Comparison of ENCODE assay signal across 1 cellular context in genomic region chr14:93115920-93116675, GRCh38.
TF ChIP-seq lines count a peak whose summit lies in the region.

TSS of gene ITPK1 (minus strand) at chr14:93115925. CDS start at chr14:93115163, 762 bp downstream.

TF ChIP-seq in HepG2, 621 proteins besides CTCF, POLR2A, EP300 and RAD21 (continued from another document and continues in another):
- TF ChIP-seq, protein P1, sequence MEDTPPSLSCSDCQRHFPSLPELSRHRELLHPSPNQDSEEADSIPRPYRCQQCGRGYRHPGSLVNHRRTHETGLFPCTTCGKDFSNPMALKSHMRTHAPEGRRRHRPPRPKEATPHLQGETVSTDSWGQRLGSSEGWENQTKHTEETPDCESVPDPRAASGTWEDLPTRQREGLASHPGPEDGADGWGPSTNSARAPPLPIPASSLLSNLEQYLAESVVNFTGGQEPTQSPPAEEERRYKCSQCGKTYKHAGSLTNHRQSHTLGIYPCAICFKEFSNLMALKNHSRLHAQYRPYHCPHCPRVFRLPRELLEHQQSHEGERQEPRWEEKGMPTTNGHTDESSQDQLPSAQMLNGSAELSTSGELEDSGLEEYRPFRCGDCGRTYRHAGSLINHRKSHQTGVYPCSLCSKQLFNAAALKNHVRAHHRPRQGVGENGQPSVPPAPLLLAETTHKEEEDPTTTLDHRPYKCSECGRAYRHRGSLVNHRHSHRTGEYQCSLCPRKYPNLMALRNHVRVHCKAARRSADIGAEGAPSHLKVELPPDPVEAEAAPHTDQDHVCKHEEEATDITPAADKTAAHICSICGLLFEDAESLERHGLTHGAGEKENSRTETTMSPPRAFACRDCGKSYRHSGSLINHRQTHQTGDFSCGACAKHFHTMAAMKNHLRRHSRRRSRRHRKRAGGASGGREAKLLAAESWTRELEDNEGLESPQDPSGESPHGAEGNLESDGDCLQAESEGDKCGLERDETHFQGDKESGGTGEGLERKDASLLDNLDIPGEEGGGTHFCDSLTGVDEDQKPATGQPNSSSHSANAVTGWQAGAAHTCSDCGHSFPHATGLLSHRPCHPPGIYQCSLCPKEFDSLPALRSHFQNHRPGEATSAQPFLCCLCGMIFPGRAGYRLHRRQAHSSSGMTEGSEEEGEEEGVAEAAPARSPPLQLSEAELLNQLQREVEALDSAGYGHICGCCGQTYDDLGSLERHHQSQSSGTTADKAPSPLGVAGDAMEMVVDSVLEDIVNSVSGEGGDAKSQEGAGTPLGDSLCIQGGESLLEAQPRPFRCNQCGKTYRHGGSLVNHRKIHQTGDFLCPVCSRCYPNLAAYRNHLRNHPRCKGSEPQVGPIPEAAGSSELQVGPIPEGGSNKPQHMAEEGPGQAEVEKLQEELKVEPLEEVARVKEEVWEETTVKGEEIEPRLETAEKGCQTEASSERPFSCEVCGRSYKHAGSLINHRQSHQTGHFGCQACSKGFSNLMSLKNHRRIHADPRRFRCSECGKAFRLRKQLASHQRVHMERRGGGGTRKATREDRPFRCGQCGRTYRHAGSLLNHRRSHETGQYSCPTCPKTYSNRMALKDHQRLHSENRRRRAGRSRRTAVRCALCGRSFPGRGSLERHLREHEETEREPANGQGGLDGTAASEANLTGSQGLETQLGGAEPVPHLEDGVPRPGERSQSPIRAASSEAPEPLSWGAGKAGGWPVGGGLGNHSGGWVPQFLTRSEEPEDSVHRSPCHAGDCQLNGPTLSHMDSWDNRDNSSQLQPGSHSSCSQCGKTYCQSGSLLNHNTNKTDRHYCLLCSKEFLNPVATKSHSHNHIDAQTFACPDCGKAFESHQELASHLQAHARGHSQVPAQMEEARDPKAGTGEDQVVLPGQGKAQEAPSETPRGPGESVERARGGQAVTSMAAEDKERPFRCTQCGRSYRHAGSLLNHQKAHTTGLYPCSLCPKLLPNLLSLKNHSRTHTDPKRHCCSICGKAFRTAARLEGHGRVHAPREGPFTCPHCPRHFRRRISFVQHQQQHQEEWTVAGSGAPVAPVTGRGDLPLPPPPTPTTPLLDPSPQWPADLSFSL (CRISPR knock-in tag; IDR thresholded peaks at IDR 0.05): 0 out of 2 replicates have a peak, but pooled peaks have one; percentile 42
- no peak for TF ChIP-seq HOXA5 (CRISPR knock-in tag; IDR thresholded peaks at IDR 0.05)
- TF ChIP-seq SIN3B (IDR thresholded peaks at IDR 0.05; ENCODE audit: low read length): no peak
- TF ChIP-seq ZNF333 (CRISPR knock-in tag; IDR thresholded peaks at IDR 0.05; ENCODE audit: borderline replicate concordance): peak; percentile 44; the same call in 1 of the 2 replicates
- TF ChIP-seq HDAC2 (CRISPR knock-in tag; IDR thresholded peaks at IDR 0.05): peak; percentile 15; the same call in 1 of the 2 replicates
- peak; percentile 96 for TF ChIP-seq ZFP91 (CRISPR knock-in tag; IDR thresholded peaks at IDR 0.05; ENCODE audit: borderline replicate concordance)
- TF ChIP-seq RXRB (CRISPR knock-in tag; IDR thresholded peaks at IDR 0.05; ENCODE audit: borderline replicate concordance): 0 out of 2 replicates have a peak, but pooled peaks have one; percentile 11
- TF ChIP-seq PATZ1 (CRISPR knock-in tag; IDR thresholded peaks at IDR 0.05): peak; percentile 80
- peak; percentile 21 for TF ChIP-seq XRCC5 (optimal IDR thresholded peaks at IDR 0.05; ENCODE audit: low read length)
- TF ChIP-seq, protein P2, sequence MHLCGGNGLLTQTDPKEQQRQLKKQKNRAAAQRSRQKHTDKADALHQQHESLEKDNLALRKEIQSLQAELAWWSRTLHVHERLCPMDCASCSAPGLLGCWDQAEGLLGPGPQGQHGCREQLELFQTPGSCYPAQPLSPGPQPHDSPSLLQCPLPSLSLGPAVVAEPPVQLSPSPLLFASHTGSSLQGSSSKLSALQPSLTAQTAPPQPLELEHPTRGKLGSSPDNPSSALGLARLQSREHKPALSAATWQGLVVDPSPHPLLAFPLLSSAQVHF (CRISPR knock-in tag; IDR thresholded peaks at IDR 0.05): no peak
- 0 out of 2 replicates have a peak, but pooled peaks have one; percentile 39 for TF ChIP-seq ISX (CRISPR knock-in tag; conservative IDR thresholded peaks at IDR 0.05)
- peak; percentile 45 for TF ChIP-seq ZFX (CRISPR knock-in tag; IDR thresholded peaks at IDR 0.05; ENCODE audit: low read depth)
- 0 out of 2 replicates have a peak, but pooled peaks have one; percentile 19 for TF ChIP-seq HNF4A (CRISPR knock-in tag; IDR thresholded peaks at IDR 0.05)
- peak; percentile 98 for TF ChIP-seq BCL6 (CRISPR knock-in tag; IDR thresholded peaks at IDR 0.05)
- peak; percentile 75 for TF ChIP-seq ZBTB7B (CRISPR knock-in tag; IDR thresholded peaks at IDR 0.05)
- TF ChIP-seq ZNF850 (CRISPR knock-in tag; conservative IDR thresholded peaks at IDR 0.05): no peak
- 0 out of 2 replicates have a peak, but pooled peaks have one; percentile 39 for TF ChIP-seq ZFP37 (CRISPR knock-in tag; IDR thresholded peaks at IDR 0.05; ENCODE audit: borderline replicate concordance)
- 0 out of 2 replicates have a peak, but pooled peaks have one; percentile 25 for TF ChIP-seq MEIS2 (CRISPR knock-in tag; IDR thresholded peaks at IDR 0.05)
- TF ChIP-seq TCF12 (IDR thresholded peaks at IDR 0.05): no peak
- 0 out of 2 replicates have a peak, but pooled peaks have one; percentile 18 for TF ChIP-seq TCF12 (CRISPR knock-in tag; IDR thresholded peaks at IDR 0.05)
- TF ChIP-seq MYPOP (CRISPR knock-in tag; IDR thresholded peaks at IDR 0.05): no peak
- TF ChIP-seq GABPB1 (CRISPR knock-in tag; IDR thresholded peaks at IDR 0.05): peak; percentile 50; the same call in 1 of the 2 replicates
- TF ChIP-seq MTA1 (CRISPR knock-in tag; IDR thresholded peaks at IDR 0.05; ENCODE audit: borderline replicate concordance): no peak
- TF ChIP-seq ETV6 (CRISPR knock-in tag; conservative IDR thresholded peaks at IDR 0.05): 0 out of 2 replicates have a peak, but pooled peaks have one; percentile 24
- TF ChIP-seq HMGXB4 (CRISPR knock-in tag; IDR thresholded peaks at IDR 0.05; ENCODE audit: borderline replicate concordance in 1 of 2, low read depth in 1 of 2): peak; percentile 40 to 50; a peak in 3 of 4 replicates
- peak; percentile 17 for TF ChIP-seq ZNF18 (CRISPR knock-in tag; IDR thresholded peaks at IDR 0.05; ENCODE audit: insufficient replicate concordance)
- TF ChIP-seq KDM2A (CRISPR knock-in tag; IDR thresholded peaks at IDR 0.05; ENCODE audit: borderline replicate concordance, low read depth): 0 out of 2 replicates have a peak, but pooled peaks have one; percentile 27
- TF ChIP-seq HOXA3 (CRISPR knock-in tag; IDR thresholded peaks at IDR 0.05): peak; percentile 30; the same call in 1 of the 2 replicates
- TF ChIP-seq, protein P3, sequence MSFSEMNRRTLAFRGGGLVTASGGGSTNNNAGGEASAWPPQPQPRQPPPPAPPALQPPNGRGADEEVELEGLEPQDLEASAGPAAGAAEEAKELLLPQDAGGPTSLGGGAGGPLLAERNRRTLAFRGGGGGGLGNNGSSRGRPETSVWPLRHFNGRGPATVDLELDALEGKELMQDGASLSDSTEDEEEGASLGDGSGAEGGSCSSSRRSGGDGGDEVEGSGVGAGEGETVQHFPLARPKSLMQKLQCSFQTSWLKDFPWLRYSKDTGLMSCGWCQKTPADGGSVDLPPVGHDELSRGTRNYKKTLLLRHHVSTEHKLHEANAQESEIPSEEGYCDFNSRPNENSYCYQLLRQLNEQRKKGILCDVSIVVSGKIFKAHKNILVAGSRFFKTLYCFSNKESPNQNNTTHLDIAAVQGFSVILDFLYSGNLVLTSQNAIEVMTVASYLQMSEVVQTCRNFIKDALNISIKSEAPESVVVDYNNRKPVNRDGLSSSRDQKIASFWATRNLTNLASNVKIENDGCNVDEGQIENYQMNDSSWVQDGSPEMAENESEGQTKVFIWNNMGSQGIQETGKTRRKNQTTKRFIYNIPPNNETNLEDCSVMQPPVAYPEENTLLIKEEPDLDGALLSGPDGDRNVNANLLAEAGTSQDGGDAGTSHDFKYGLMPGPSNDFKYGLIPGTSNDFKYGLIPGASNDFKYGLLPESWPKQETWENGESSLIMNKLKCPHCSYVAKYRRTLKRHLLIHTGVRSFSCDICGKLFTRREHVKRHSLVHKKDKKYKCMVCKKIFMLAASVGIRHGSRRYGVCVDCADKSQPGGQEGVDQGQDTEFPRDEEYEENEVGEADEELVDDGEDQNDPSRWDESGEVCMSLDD (CRISPR knock-in tag; IDR thresholded peaks at IDR 0.05; ENCODE audit: borderline replicate concordance): peak; percentile 79; the same call in 1 of the 2 replicates
- TF ChIP-seq RBAK (CRISPR knock-in tag; IDR thresholded peaks at IDR 0.05): no peak
- TF ChIP-seq ZNF609 (CRISPR knock-in tag; IDR thresholded peaks at IDR 0.05; ENCODE audit: borderline replicate concordance): no peak
